15 cellular contexts compared by ENCODE assay signal in the genomic region with DNA sequence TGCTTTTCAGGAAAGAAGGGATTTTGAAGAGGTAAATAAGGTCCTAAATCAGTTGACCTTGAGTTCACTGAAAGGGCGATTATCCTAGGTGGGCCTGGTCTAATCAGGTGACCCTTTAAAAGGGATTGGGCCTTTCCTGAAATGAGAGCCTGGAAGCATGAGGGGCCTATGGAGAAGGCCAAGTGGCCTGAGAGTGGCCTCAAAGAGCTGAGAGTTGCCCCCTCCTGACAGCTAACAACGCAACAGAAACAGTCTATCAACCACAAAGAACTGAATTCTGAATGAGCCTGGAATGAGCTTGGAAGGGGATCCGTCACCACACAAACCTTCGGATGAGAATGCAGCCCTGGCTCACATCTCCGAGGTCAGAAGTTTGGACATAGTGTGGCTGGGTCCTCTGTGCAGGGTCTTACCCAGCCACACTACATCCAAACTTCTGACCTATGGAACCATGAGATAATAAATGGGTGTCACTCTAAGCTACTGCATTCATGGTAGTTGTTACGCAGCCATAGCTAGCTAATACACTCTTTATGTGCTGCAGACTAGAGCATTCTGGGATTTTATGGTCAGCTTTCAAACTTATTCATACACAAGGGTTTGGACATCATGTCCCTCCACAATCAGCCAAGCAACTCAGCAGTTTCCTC.
DNase-seq lines count a peak whose midpoint lies in the region; ATAC-seq and TF ChIP-seq lines count a peak whose summit lies in the region.
"Had no signal": no experiment of that assay in that cellular context is flagged by ENCODE, and none has a peak within 500 bp of the region (broad histone marks: within the 10 kb centered on the region; RNA-seq: fewer than 3 reads in every experiment).

No MANE protein-coding gene starts in this region.

- CTCF ChIA-PET in CD8-positive, alpha-beta T cell (lab: Charles Lee), result interaction anchor here (0.6 to 4.1 kb wide), 7 partner anchors 9 to 156 kb away, joined by 3 to 25 read pairs (median 5); no protein-coding TSS in a partner anchor

- no peak for TF ChIP-seq CTCF in CD8-positive, alpha-beta T cell (IDR thresholded peaks at IDR 0.05)
- no peak for TF ChIP-seq CTCF in adrenal gland (IDR thresholded peaks at IDR 0.05)
- TF ChIP-seq CTCF in lung (IDR thresholded peaks at IDR 0.05; ENCODE audit: control extremely low read depth, extremely low read depth), result no peak
- no peak for TF ChIP-seq CTCF in stomach (IDR thresholded peaks at IDR 0.05)
- TF ChIP-seq CTCF in lower leg skin (IDR thresholded peaks at IDR 0.05), result no peak

- no peak for TF ChIP-seq EP300 in stomach (IDR thresholded peaks at IDR 0.05)

- peaks cover 44% of the 10 kb centered on the region for H3K4me1 Mint-ChIP-seq in CD8-positive, alpha-beta T cell (ENCODE audit: low read depth)

- no peak overlapping the region for H3K4me3 ChIP-seq in CD8-positive, alpha-beta T cell (ENCODE audit: low read depth, low read length)
- H3K4me3 ChIP-seq in adrenal gland (no peak overlapping the region), lung (no peak overlapping the region), stomach (no peak overlapping the region), lower leg skin (ENCODE audit: low read depth, poor library complexity, severe bottlenecking) (no peak overlapping the region)

- H3K4me3 Mint-ChIP-seq in CD8-positive, alpha-beta T cell, result no peak overlapping the region
- H3K4me3 Mint-ChIP-seq: activated naive CD8-positive, alpha-beta T cell treated with anti-CD3 and anti-CD28 coated beads for 36 hours; activated T-cell treated with anti-CD3 and anti-CD28 coated beads, Interleukin-2, amount 50 U/mL, for 4 hours had no signal

- no peak for ATAC-seq in CD8-positive, alpha-beta T cell
- ATAC-seq in lung (ENCODE audit: insufficient read depth, low FRiP score) (no peak), HG02981 (IDR thresholded peaks at IDR 0.05; ENCODE audit: unreplicated experiment) (no peak), GM21526 (IDR thresholded peaks at IDR 0.05; ENCODE audit: low FRiP score, unreplicated experiment) (no peak)
- ATAC-seq: activated T-cell treated with anti-CD3 and anti-CD28 coated beads, Interleukin-2, amount 50 U/mL, for 4 hours; foreskin keratinocyte had no signal

- H3K9me3 Mint-ChIP-seq in CD8-positive, alpha-beta T cell, result no peaks in the 10 kb centered on the region

- H3K36me3 ChIP-seq in CD8-positive, alpha-beta T cell (ENCODE audit: insufficient read depth, low read length), result no peaks in the 10 kb centered on the region
- no peaks in the 10 kb centered on the region for H3K36me3 ChIP-seq in adrenal gland (replicated peaks in 1 of 2)
- H3K36me3 ChIP-seq in lung (ENCODE audit: control insufficient read depth in 2 of 2, insufficient read depth in 2 of 2, low read length in 2 of 2), result no peaks in the 10 kb centered on the region
- no peaks in the 10 kb centered on the region for H3K36me3 ChIP-seq in stomach

- H3K27me3 ChIP-seq in CD8-positive, alpha-beta T cell (ENCODE audit: insufficient read depth, low read length), result no peaks in the 10 kb centered on the region
- H3K27me3 ChIP-seq in adrenal gland, result no peaks in the 10 kb centered on the region
- no peaks in the 10 kb centered on the region for H3K27me3 ChIP-seq in lung (ENCODE audit: control insufficient read depth, insufficient read depth)
- no peaks in the 10 kb centered on the region for H3K27me3 ChIP-seq in stomach
- H3K27me3 ChIP-seq: foreskin keratinocyte had no signal

- H3K36me3 Mint-ChIP-seq in CD8-positive, alpha-beta T cell, result no peaks in the 10 kb centered on the region

- H3K27ac ChIP-seq in CD8-positive, alpha-beta T cell (ENCODE audit: low read depth, low read length), result peak overlapping the region; percentile 3
- H3K27ac ChIP-seq in adrenal gland (peak overlapping the region in 4 of 5 donors; percentile 46 to 84 (median 63)), lung (ENCODE audit: low read depth in 1 of 2, low read length in 1 of 2) (peak overlapping the region; percentile 10 to 79), stomach (peak overlapping the region in 4 of 5 donors; percentile 39 to 90 (median 62))
- H3K27ac ChIP-seq: foreskin keratinocyte had no signal

- peaks cover 28% of the 10 kb centered on the region for H3K4me1 ChIP-seq in CD8-positive, alpha-beta T cell (ENCODE audit: insufficient read depth, low read length)
- H3K4me1 ChIP-seq in adrenal gland (replicated peaks in 1 of 2) (peaks cover 9 to 28% of the 10 kb centered on the region in 2 donors), lung (ENCODE audit: control insufficient read depth in 2 of 2, insufficient read depth in 2 of 2, low read length in 2 of 2) (peaks cover 7 to 23% of the 10 kb centered on the region in 2 donors), stomach (peaks cover 19 to 69% (median 54%) of the 10 kb centered on the region in 4 donors)

- TF ChIP-seq POLR2A in adrenal gland (IDR thresholded peaks at IDR 0.05) (no peak), stomach (IDR thresholded peaks at IDR 0.05) (no peak), lower leg skin (IDR thresholded peaks at IDR 0.05) (no peak)

- POLR2A ChIA-PET in CD8-positive, alpha-beta T cell (lab: Charles Lee), result interaction anchor here (1.0 to 3.9 kb wide), 5 partner anchors 9 to 154 kb away, joined by 3 to 24 read pairs (median 7); a partner anchor contains a TSS

- peak overlapping the region; percentile 89 for H3K27ac Mint-ChIP-seq in CD8-positive, alpha-beta T cell

- no peak for DNase-seq in CD8-positive, alpha-beta T cell
- DNase-seq in adrenal gland, result no peak
- no peak for DNase-seq in lung (ENCODE audit: low spot score)
- no peak for DNase-seq in stomach
- no peak for DNase-seq in lower leg skin (ENCODE audit: low spot score in 2 of 2)
- DNase-seq in T-helper 2 cell, result no peak
- DNase-seq: activated CD4-positive, alpha-beta T cell treated with anti-CD3 and anti-CD28 coated beads, Interleukin-2, amount 50 U/mL, for 1 hour; activated naive CD8-positive, alpha-beta T cell treated with anti-CD3 and anti-CD28 coated beads for 36 hours; activated T-cell treated with anti-CD3 and anti-CD28 coated beads, Interleukin-2, amount 50 U/mL, for 4 hours; mesenchymal stem cell; NCI-H1417; T1000 had no signal

- intact Hi-C loops in CD8-positive, alpha-beta T cell (cut with DNase I, micrococcal nuclease), result no loop called here
- intact Hi-C loops in adrenal gland (cut with DNase I) (no loop called here), stomach (cut with DNase I; ENCODE audit: low total_unique reads) (no loop called here), lower leg skin (cut with DNase I; ENCODE audit: low total_unique reads) (no loop called here)

- WGBS in adrenal gland, 4 donors, result 96 to 98% (median 96%) methylated on average over 6 of the region's 6 CpGs
- 94 to 98% methylated on average over 6 of the region's 6 CpGs for WGBS in lung, 2 donors
- WGBS in stomach, 5 donors, result 96 to 97% (median 97%) methylated on average over 6 of the region's 6 CpGs
- 98 to 99% methylated on average over 6 of the region's 6 CpGs for WGBS in lower leg skin, 2 donors

- H3K27me3 Mint-ChIP-seq in CD8-positive, alpha-beta T cell (ENCODE audit: low read depth), result no peaks in the 10 kb centered on the region
- H3K27me3 Mint-ChIP-seq: activated naive CD8-positive, alpha-beta T cell treated with anti-CD3 and anti-CD28 coated beads for 36 hours had no signal

- no peaks in the 10 kb centered on the region for H3K9me3 ChIP-seq in CD8-positive, alpha-beta T cell (ENCODE audit: low read length)
- no peaks in the 10 kb centered on the region for H3K9me3 ChIP-seq in adrenal gland (replicated peaks in 1 of 3)
- peaks cover 0 to 2% of the 10 kb centered on the region in 2 donors for H3K9me3 ChIP-seq in lung (ENCODE audit: control insufficient read depth in 2 of 2, insufficient read depth in 1 of 2, low read length in 1 of 2)
- peaks cover 0 to 13% (median 5%) of the 10 kb centered on the region in 4 donors for H3K9me3 ChIP-seq in stomach

Comparison
In these comparisons a context has a peak if more than half of its experiments do, and no peak if none do; other contexts are left out.
1. H3K27ac ChIP-seq: peak in every context shown above with its lines; median percentile 63 in adrenal gland; 62 in stomach; 44 in lung; 3 in CD8-positive, alpha-beta T cell.